Comparison of ENCODE assay signal across 11 cellular contexts in the genomic region with DNA sequence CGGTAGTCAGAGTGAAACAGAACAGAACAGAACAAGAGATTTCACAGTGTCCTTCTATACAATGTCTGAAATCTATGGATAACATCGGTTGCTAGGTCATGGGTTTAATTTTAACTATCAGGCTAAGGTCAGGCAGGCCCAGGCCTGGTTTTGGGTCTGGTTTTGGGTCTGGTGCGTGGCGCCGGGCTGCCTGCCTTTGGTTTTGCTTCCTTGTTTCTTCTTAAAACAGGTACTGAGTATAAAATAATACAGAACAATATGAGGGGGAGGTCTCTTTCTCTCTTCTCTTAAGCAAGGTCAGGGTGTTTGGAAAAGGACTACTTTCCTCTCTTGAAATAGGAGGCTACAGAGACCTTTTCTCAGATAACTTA. TPM values are rescaled to one million over a fixed set of nuclear protein-coding genes. Genes with fewer than 3 reads are reported as not detected.
DNase-seq lines count a peak whose midpoint lies in the region; ATAC-seq and TF ChIP-seq lines count a peak whose summit lies in the region.
"Had no signal": no experiment of that assay in that cellular context is flagged by ENCODE, and none has a peak within 500 bp of the region (broad histone marks: within the 10 kb centered on the region; RNA-seq: fewer than 3 reads in every experiment).

No MANE protein-coding gene starts in this region.

- peaks cover 6 to 65% (median 36%) of the 10 kb centered on the region in 9 donors for H3K4me1 ChIP-seq in heart right ventricle
- peaks cover 22% of the 10 kb centered on the region for H3K4me1 ChIP-seq in mesodermal cell (ENCODE audit: control insufficient read depth, insufficient read depth, low read length, poor library complexity, severe bottlenecking)

- TF ChIP-seq CTCF in heart right ventricle (IDR thresholded peaks at IDR 0.05) (no peak), astrocyte of the spinal cord (IDR thresholded peaks at IDR 0.05; ENCODE audit: low read depth, low read length) (no peak)

- intact Hi-C loops in heart right ventricle (cut with DNase I) (loop anchor here in 5 of 10 donors (5.0 to 10.0 kb wide), 5 partner anchors 40 to 382 kb away; a partner anchor contains a TSS), left ventricle myocardium superior (cut with micrococcal nuclease) (no loop called here)

- ATAC-seq in heart right ventricle, result no peak
- no peak for ATAC-seq in left ventricle myocardium superior
- ATAC-seq in GM21447 (IDR thresholded peaks at IDR 0.05; ENCODE audit: unreplicated experiment), result no peak
- ATAC-seq in GM18517 (IDR thresholded peaks at IDR 0.05; ENCODE audit: unreplicated experiment), result no peak
- no peak for ATAC-seq in HG03442 (IDR thresholded peaks at IDR 0.05; ENCODE audit: unreplicated experiment)

- H3K9me3 ChIP-seq in heart right ventricle, result no peaks in the 10 kb centered on the region
- no peaks in the 10 kb centered on the region for H3K9me3 ChIP-seq in mesodermal cell (ENCODE audit: control insufficient read depth, low read length)

- DNase-seq in heart right ventricle (no peak), left ventricle myocardium superior (no peak), astrocyte of the spinal cord (ENCODE audit: low read depth, low spot score) (no peak), caudate nucleus (lab: John Stamatoyannopoulos, UW) (no peak)
- DNase-seq: GDM1, posterior cingulate gyrus, SHP77 treated with DMSO at 0.1 percent for 48 hours had no signal

- WGBS in heart right ventricle, 2 donors, result 72% methylated on average over 5 of the region's 5 CpGs
- 23% methylated on average over 2 of the region's 5 CpGs; no CpG with 5 or more reads in 1 of the 2 experiments for WGBS in mesodermal cell (ENCODE audit: insufficient coverage in 2 of 2), 2 experiments

- H3K27me3 ChIP-seq in heart right ventricle, result no peaks in the 10 kb centered on the region

- H3K36me3 ChIP-seq in heart right ventricle (peaks cover 0 to 20% (median 7%) of the 10 kb centered on the region in 9 donors), mesodermal cell (ENCODE audit: control insufficient read depth, insufficient read depth, low read length) (peaks cover 42% of the 10 kb centered on the region)

- in situ Hi-C loops in astrocyte of the spinal cord (cut with HindIII; ENCODE audit: low sequenced_read_pairs), result no loop called here

- H3K27ac ChIP-seq in heart right ventricle, result peak overlapping the region in 8 of 10 donors; percentile 37 to 93 (median 92)
- H3K27ac ChIP-seq in mesodermal cell (ENCODE audit: low read depth, low read length, severe bottlenecking), result peak overlapping the region; percentile 92
- H3K27ac ChIP-seq in caudate nucleus (ENCODE audit: low read depth, low read length), result no peak overlapping the region

- H3K4me3 ChIP-seq in heart right ventricle (peak overlapping the region in 8 of 10 donors; percentile 67 to 96 (median 82)), astrocyte of the spinal cord (ENCODE audit: low read depth, low read length) (peak overlapping the region; percentile 85), mesodermal cell (ENCODE audit: extremely low read depth, insufficient read depth, low read length, poor library complexity, severe bottlenecking) (peak overlapping the region; percentile 95)

RNA-seq across cellular contexts. Expression of a gene that starts 1.4 kb away (rescaled TPM):
- total RNA-seq in heart right ventricle (1 to 10 TPM; 4.0 to 9.5 (median 5.6) TPM), left ventricle myocardium superior (9.8 TPM)
- 10 to 100 TPM in 1 of 2 donors, 1 to 10 TPM in 1; 3.4 to 13.2 TPM for polyA plus RNA-seq in heart right ventricle
- polyA plus RNA-seq in mesodermal cell (2013, experiment 1 of 2), result 54.5 TPM
- polyA plus RNA-seq in mesodermal cell (2013, experiment 2 of 2), result 47.7 TPM

RNA-seq across cellular contexts. Expression of a gene that starts 16.2 kb away (rescaled TPM):
- total RNA-seq in heart right ventricle (10 to 100 TPM in 1 of 10 donors, 1 to 10 TPM in 9; 2.0 to 23.0 (median 4.5) TPM), left ventricle myocardium superior (3.6 TPM)
- 10 to 100 TPM in 1 of 2 donors, 1 to 10 TPM in 1; 3.6 to 13.8 TPM for polyA plus RNA-seq in heart right ventricle
- 1.5 TPM for polyA plus RNA-seq in mesodermal cell (2013, experiment 1 of 2)
- polyA plus RNA-seq in mesodermal cell (2013, experiment 2 of 2), result 1.6 TPM
